Comparison of ENCODE assay signal across 8 cellular contexts in genomic region chr19:48633148-48634035, GRCh38. TPM values are rescaled to one million over a fixed set of nuclear protein-coding genes. Genes with fewer than 3 reads are reported as not detected.
DNase-seq lines count a peak whose midpoint lies in the region; ATAC-seq and TF ChIP-seq lines count a peak whose summit lies in the region.

No MANE protein-coding gene starts in this region.

- H3K27ac ChIP-seq in VCaP (peak overlapping the region; percentile 95), left ventricle myocardium inferior (replicated peaks) (peak overlapping the region; percentile 98)

- DNase-seq in H7 = peak; percentile 4
- DNase-seq in left ventricle myocardium inferior = no peak
- peak; percentile 14 for DNase-seq in stimulated activated naive CD8-positive, alpha-beta T cell treated with anti-CD3 and anti-CD28 coated beads, Interleukin-15, Interleukin-2, amounts not matched to agents 100 U/mL and 50 U/mL, for 24 hours
- no peak for DNase-seq in NCI-H2227 treated with DMSO at 0.1 percent for 48 hours (lab: John Stamatoyannopoulos, UW)
- DNase-seq in mesenteric fat pad (ENCODE audit: low spot score) = no peak
- DNase-seq in anterior cingulate cortex (lab: John Stamatoyannopoulos, UW) = no peak

- H3K4me3 ChIP-seq in H7 (ENCODE audit: insufficient read depth, low read depth, low read length) (no peak overlapping the region), left ventricle myocardium inferior (peak overlapping the region; percentile 81)

- ATAC-seq in stimulated activated naive CD8-positive, alpha-beta T cell treated with anti-CD3 and anti-CD28 coated beads, Interleukin-15, Interleukin-2, amounts not matched to agents 100 U/mL and 50 U/mL, for 24 hours = no peak
- no peak for ATAC-seq in HG02642 (IDR thresholded peaks at IDR 0.05; ENCODE audit: poor library complexity, unreplicated experiment)

- no peak for TF ChIP-seq CTCF in VCaP (conservative IDR thresholded peaks at IDR 0.05)
- TF ChIP-seq CTCF in left ventricle myocardium inferior (IDR thresholded peaks at IDR 0.05; ENCODE audit: borderline replicate concordance) = no peak

- peaks cover 79% of the 10 kb centered on the region for H3K4me1 ChIP-seq in left ventricle myocardium inferior

- peaks cover 2% of the 10 kb centered on the region for H3K36me3 ChIP-seq in H7 (replicated peaks; ENCODE audit: control insufficient read depth, insufficient read depth, low read length)
- H3K36me3 ChIP-seq in left ventricle myocardium inferior = peaks cover 12% of the 10 kb centered on the region

- H3K9me3 ChIP-seq in left ventricle myocardium inferior (replicated peaks) = no peaks in the 10 kb centered on the region

- intact Hi-C loops in left ventricle myocardium inferior (cut with micrococcal nuclease) = no loop called here

- peaks cover 15% of the 10 kb centered on the region for H3K27me3 ChIP-seq in H7 (ENCODE audit: control insufficient read depth, insufficient read depth, low read length)
- no peaks in the 10 kb centered on the region for H3K27me3 ChIP-seq in left ventricle myocardium inferior (ENCODE audit: low read depth)

RNA-seq across cellular contexts. Expression of gene DBP, which starts 3.8 kb away (rescaled TPM):
- 11.2 and 18.2 TPM in 2 replicates for total RNA-seq in H7 (2014; rRNA removed; shearing (Covaris generic))
- total RNA-seq in left ventricle myocardium inferior (7.9 TPM), mesenteric fat pad (1.4 TPM)

RNA-seq across cellular contexts. Expression of gene CA11, which starts 12.6 kb away (rescaled TPM):
- 10.8 and 24.0 TPM in 2 replicates for total RNA-seq in H7 (2014; rRNA removed; shearing (Covaris generic))
- total RNA-seq in left ventricle myocardium inferior (4.5 TPM), mesenteric fat pad (3.3 TPM)

RNA-seq across cellular contexts. Expression of gene SPHK2, which starts 14.1 kb away (rescaled TPM):
- total RNA-seq in H7 (2014; rRNA removed; shearing (Covaris generic)) = 10.9 and 26.4 TPM in 2 replicates
- 8.0 TPM for total RNA-seq in left ventricle myocardium inferior
- 14.0 TPM for total RNA-seq in mesenteric fat pad

RNA-seq across cellular contexts. Expression of gene RPL18, which starts 14.4 kb away (rescaled TPM):
- total RNA-seq in H7 (2014; rRNA removed; shearing (Covaris generic)) = 3,978 and 5,156 TPM in 2 replicates
- 530 TPM for total RNA-seq in left ventricle myocardium inferior
- total RNA-seq in mesenteric fat pad = 876 TPM

RNA-seq across cellular contexts. Expression of gene FAM83E, which starts 18.5 kb away (rescaled TPM):
- total RNA-seq in H7 (2014; rRNA removed; shearing (Covaris generic)) = 3.8 and 4.0 TPM in 2 replicates
- not detected for total RNA-seq in left ventricle myocardium inferior
- total RNA-seq in mesenteric fat pad = 0.71 TPM

Comparison
In these comparisons a context has a peak if more than half of its experiments do, and no peak if none do; other contexts are left out.
1. DNase-seq: peak in H7 (single experiment) and stimulated activated naive CD8-positive, alpha-beta T cell treated with anti-CD3 and anti-CD28 coated beads, Interleukin-15, Interleukin-2, amounts not matched to agents 100 U/mL and 50 U/mL, for 24 hours (single experiment); none in left ventricle myocardium inferior (single experiment), NCI-H2227 treated with DMSO at 0.1 percent for 48 hours (single experiment), mesenteric fat pad (single experiment) and anterior cingulate cortex (0 of 58).